Comparison of ENCODE assay signal across 9 cellular contexts in genomic region chr19:39833160-39833463, GRCh38. TPM values are rescaled to one million over a fixed set of nuclear protein-coding genes. Genes with fewer than 3 reads are reported as not detected.
DNase-seq lines count a peak whose midpoint lies in the region; ATAC-seq lines count a peak whose summit lies in the region.
"Had no signal": no experiment of that assay in that cellular context is flagged by ENCODE, and none has a peak within 500 bp of the region (broad histone marks: within the 10 kb centered on the region; RNA-seq: fewer than 3 reads in every experiment).

No MANE protein-coding gene starts in this region.

- peaks cover 0 to 2% (median 0%) of the 10 kb centered on the region in 7 donors for H3K9me3 Mint-ChIP-seq in CD4-positive, CD25-positive, alpha-beta regulatory T cell

- DNase-seq in CD4-positive, CD25-positive, alpha-beta regulatory T cell, result no peak
- no peak for DNase-seq in effector memory CD4-positive, alpha-beta T cell
- DNase-seq in activated CD8-positive, alpha-beta memory T cell treated with anti-CD3 and anti-CD28 coated beads, Interleukin-2, amount 50 U/mL, for 4 hours, result no peak
- DNase-seq in HuH-7.5 (ENCODE audit: low spot score) (no peak), inferior parietal cortex (ENCODE audit: extremely low spot score) (no peak)

- H3K36me3 ChIP-seq in CD4-positive, CD25-positive, alpha-beta regulatory T cell (ENCODE audit: control insufficient read depth, insufficient read depth, low read length), result peaks cover 54% of the 10 kb centered on the region
- H3K36me3 ChIP-seq in KOPT-K1 (ENCODE audit: insufficient read depth, low read length) (peaks cover 77% of the 10 kb centered on the region), neuron (ENCODE audit: insufficient read depth, low read length) (peaks cover 72% of the 10 kb centered on the region)
- peaks cover 46% of the 10 kb centered on the region for H3K36me3 ChIP-seq in effector memory CD4-positive, alpha-beta T cell (ENCODE audit: control insufficient read depth, insufficient read depth, low read length)

- H3K4me3 ChIP-seq in CD4-positive, CD25-positive, alpha-beta regulatory T cell (ENCODE audit: low read depth, low read length), result peak overlapping the region; percentile 74
- H3K4me3 ChIP-seq in effector memory CD4-positive, alpha-beta T cell (ENCODE audit: insufficient read depth, low read depth, low read length, poor library complexity, severe bottlenecking), result peak overlapping the region; percentile 100
- H3K4me3 ChIP-seq in neuron (ENCODE audit: low read length), result peak overlapping the region; percentile 66
- H3K4me3 ChIP-seq: HAP-1 had no signal

- H3K27me3 Mint-ChIP-seq in CD4-positive, CD25-positive, alpha-beta regulatory T cell, result no peaks in the 10 kb centered on the region

- H3K27ac Mint-ChIP-seq in CD4-positive, CD25-positive, alpha-beta regulatory T cell, result peak overlapping the region in 2 of 3 donors; percentile 68 to 93

- H3K4me1 Mint-ChIP-seq in CD4-positive, CD25-positive, alpha-beta regulatory T cell, result peaks cover 5 to 36% (median 29%) of the 10 kb centered on the region in 4 donors

- peak overlapping the region; percentile 96 for H3K27ac ChIP-seq in CD4-positive, CD25-positive, alpha-beta regulatory T cell (ENCODE audit: insufficient read depth, low read length, poor library complexity, severe bottlenecking)
- peak overlapping the region; percentile 52 for H3K27ac ChIP-seq in KOPT-K1 (ENCODE audit: low read depth, low read length, poor library complexity, severe bottlenecking)
- peak overlapping the region; percentile 99 for H3K27ac ChIP-seq in effector memory CD4-positive, alpha-beta T cell (ENCODE audit: insufficient read depth, low read length, poor library complexity, severe bottlenecking)

- no peaks in the 10 kb centered on the region for H3K9me3 ChIP-seq in CD4-positive, CD25-positive, alpha-beta regulatory T cell (ENCODE audit: control insufficient read depth in 2 of 2, low read length in 2 of 2)
- H3K9me3 ChIP-seq in KOPT-K1 (ENCODE audit: insufficient read depth, low read length, poor library complexity, severe bottlenecking), result no peaks in the 10 kb centered on the region
- no peaks in the 10 kb centered on the region for H3K9me3 ChIP-seq in effector memory CD4-positive, alpha-beta T cell (ENCODE audit: control insufficient read depth, low read length)
- no peaks in the 10 kb centered on the region for H3K9me3 ChIP-seq in neuron (ENCODE audit: low read length)
- H3K9me3 ChIP-seq: HAP-1 had no signal

- ATAC-seq in CD4-positive, CD25-positive, alpha-beta regulatory T cell (ENCODE audit: low read depth in 2 of 2), result no peak
- ATAC-seq in GM18861 (IDR thresholded peaks at IDR 0.05; ENCODE audit: unreplicated experiment), result no peak

- peaks cover 28% of the 10 kb centered on the region for H3K4me1 ChIP-seq in CD4-positive, CD25-positive, alpha-beta regulatory T cell (ENCODE audit: control insufficient read depth, insufficient read depth, low read length, poor library complexity, severe bottlenecking)
- peaks cover 18% of the 10 kb centered on the region for H3K4me1 ChIP-seq in effector memory CD4-positive, alpha-beta T cell (ENCODE audit: control insufficient read depth, insufficient read depth, low read length, poor library complexity, severe bottlenecking)
- H3K4me1 ChIP-seq in neuron (ENCODE audit: insufficient read depth, low read length), result peaks cover 25% of the 10 kb centered on the region
- H3K4me1 ChIP-seq: HAP-1 had no signal

- no peak overlapping the region for H2AFZ ChIP-seq in neuron (ENCODE audit: low read depth, low read length)

- no peaks in the 10 kb centered on the region for H3K27me3 ChIP-seq in CD4-positive, CD25-positive, alpha-beta regulatory T cell (ENCODE audit: control insufficient read depth, insufficient read depth, low read length)
- no peaks in the 10 kb centered on the region for H3K27me3 ChIP-seq in effector memory CD4-positive, alpha-beta T cell (replicated peaks; ENCODE audit: control insufficient read depth, insufficient read depth, low read length, poor library complexity, severe bottlenecking)
- H3K27me3 ChIP-seq in neuron (ENCODE audit: insufficient read depth, low read length), result no peaks in the 10 kb centered on the region

- peaks cover 39% of the 10 kb centered on the region for H3K36me3 Mint-ChIP-seq in CD4-positive, CD25-positive, alpha-beta regulatory T cell

- peak overlapping the region; percentile 76 to 94 (median 88) for H3K4me3 Mint-ChIP-seq in CD4-positive, CD25-positive, alpha-beta regulatory T cell

RNA-seq across cellular contexts. Expression of gene DYRK1B, which starts 0.8 kb away (rescaled TPM):
- total RNA-seq in CD4-positive, CD25-positive, alpha-beta regulatory T cell, result 32.6 TPM
- 10 to 100 TPM in 3 of 4 donors, 1 to 10 TPM in 1; 7.2 to 12.8 (median 10.5) TPM for polyA plus RNA-seq in CD4-positive, CD25-positive, alpha-beta regulatory T cell

RNA-seq across cellular contexts. Expression of gene FBL, which starts 13.1 kb away (rescaled TPM):
- 194 TPM for total RNA-seq in CD4-positive, CD25-positive, alpha-beta regulatory T cell
- 100 to 1,000 TPM; 142 to 186 (median 166) TPM for polyA plus RNA-seq in CD4-positive, CD25-positive, alpha-beta regulatory T cell

RNA-seq across cellular contexts. Expression of gene LEUTX, which starts 54.5 kb away (rescaled TPM):
- not detected for total RNA-seq in CD4-positive, CD25-positive, alpha-beta regulatory T cell
- not detected for polyA plus RNA-seq in CD4-positive, CD25-positive, alpha-beta regulatory T cell
